1 cellular context compared by ENCODE assay signal in genomic region chr19:10295305-10295846, GRCh38.
TF ChIP-seq lines count a peak whose summit lies in the region.

No MANE protein-coding gene starts in this region.

TF ChIP-seq in HepG2, 621 proteins besides CTCF, POLR2A, EP300 and RAD21 (continued from another document and continues in another):
- TF ChIP-seq, protein P1, sequence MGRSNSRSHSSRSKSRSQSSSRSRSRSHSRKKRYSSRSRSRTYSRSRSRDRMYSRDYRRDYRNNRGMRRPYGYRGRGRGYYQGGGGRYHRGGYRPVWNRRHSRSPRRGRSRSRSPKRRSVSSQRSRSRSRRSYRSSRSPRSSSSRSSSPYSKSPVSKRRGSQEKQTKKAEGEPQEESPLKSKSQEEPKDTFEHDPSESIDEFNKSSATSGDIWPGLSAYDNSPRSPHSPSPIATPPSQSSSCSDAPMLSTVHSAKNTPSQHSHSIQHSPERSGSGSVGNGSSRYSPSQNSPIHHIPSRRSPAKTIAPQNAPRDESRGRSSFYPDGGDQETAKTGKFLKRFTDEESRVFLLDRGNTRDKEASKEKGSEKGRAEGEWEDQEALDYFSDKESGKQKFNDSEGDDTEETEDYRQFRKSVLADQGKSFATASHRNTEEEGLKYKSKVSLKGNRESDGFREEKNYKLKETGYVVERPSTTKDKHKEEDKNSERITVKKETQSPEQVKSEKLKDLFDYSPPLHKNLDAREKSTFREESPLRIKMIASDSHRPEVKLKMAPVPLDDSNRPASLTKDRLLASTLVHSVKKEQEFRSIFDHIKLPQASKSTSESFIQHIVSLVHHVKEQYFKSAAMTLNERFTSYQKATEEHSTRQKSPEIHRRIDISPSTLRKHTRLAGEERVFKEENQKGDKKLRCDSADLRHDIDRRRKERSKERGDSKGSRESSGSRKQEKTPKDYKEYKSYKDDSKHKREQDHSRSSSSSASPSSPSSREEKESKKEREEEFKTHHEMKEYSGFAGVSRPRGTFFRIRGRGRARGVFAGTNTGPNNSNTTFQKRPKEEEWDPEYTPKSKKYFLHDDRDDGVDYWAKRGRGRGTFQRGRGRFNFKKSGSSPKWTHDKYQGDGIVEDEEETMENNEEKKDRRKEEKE (IDR thresholded peaks at IDR 0.05) = no peak
- TF ChIP-seq ZNF747 (CRISPR knock-in tag; IDR thresholded peaks at IDR 0.05; ENCODE audit: borderline replicate concordance) (no peak), SPEN (CRISPR knock-in tag; IDR thresholded peaks at IDR 0.05; ENCODE audit: low read depth) (no peak), FOXA3 (CRISPR knock-in tag; IDR thresholded peaks at IDR 0.05) (no peak), BRD4 (CRISPR knock-in tag; IDR thresholded peaks at IDR 0.05) (no peak), ZC3H4 (CRISPR knock-in tag; IDR thresholded peaks at IDR 0.05; ENCODE audit: borderline replicate concordance) (no peak), GTF2F1 (IDR thresholded peaks at IDR 0.05; ENCODE audit: low read length) (no peak), PAXIP1 (CRISPR knock-in tag; conservative IDR thresholded peaks at IDR 0.05) (no peak), ZFY (CRISPR knock-in tag; IDR thresholded peaks at IDR 0.05) (peak; percentile 48; the same call in 1 of the 2 replicates), KIAA2018 (CRISPR knock-in tag; IDR thresholded peaks at IDR 0.05; ENCODE audit: borderline replicate concordance) (no peak), MAX (IDR thresholded peaks at IDR 0.05) (peak; percentile 51; the same call in 1 of the 2 replicates), GATA4 (IDR thresholded peaks at IDR 0.05; ENCODE audit: borderline replicate concordance, low read depth) (no peak), PBX3 (CRISPR knock-in tag; IDR thresholded peaks at IDR 0.05; ENCODE audit: borderline replicate concordance) (no peak), TBX3 (IDR thresholded peaks at IDR 0.05; ENCODE audit: borderline replicate concordance) (no peak), ZNF761 (CRISPR knock-in tag; conservative IDR thresholded peaks at IDR 0.05) (no peak), NFKB2 (CRISPR knock-in tag; IDR thresholded peaks at IDR 0.05; ENCODE audit: borderline replicate concordance) (peak; percentile 17; the same call in 1 of the 2 replicates), TBP (CRISPR knock-in tag; IDR thresholded peaks at IDR 0.05) (no peak), CENPT (CRISPR knock-in tag; IDR thresholded peaks at IDR 0.05; ENCODE audit: low read depth) (no peak), HMG20B (CRISPR knock-in tag; conservative IDR thresholded peaks at IDR 0.05) (no peak), FOSL2 (CRISPR knock-in tag; IDR thresholded peaks at IDR 0.05) (no peak), ZBTB20 (CRISPR knock-in tag; IDR thresholded peaks at IDR 0.05; ENCODE audit: borderline replicate concordance, low read depth) (no peak), EED (CRISPR knock-in tag; IDR thresholded peaks at IDR 0.05) (no peak), YEATS2 (CRISPR knock-in tag; IDR thresholded peaks at IDR 0.05; ENCODE audit: borderline replicate concordance) (0 out of 2 replicates have a peak, but pooled peaks have one; percentile 14), GPN1 (CRISPR knock-in tag; IDR thresholded peaks at IDR 0.05; ENCODE audit: borderline replicate concordance) (no peak), ZNF777 (CRISPR knock-in tag; IDR thresholded peaks at IDR 0.05) (peak; percentile 76), ZNF207 (IDR thresholded peaks at IDR 0.05; ENCODE audit: borderline replicate concordance) (no peak), CENPX (CRISPR knock-in tag; IDR thresholded peaks at IDR 0.05) (no peak), ZNF775 (CRISPR knock-in tag; IDR thresholded peaks at IDR 0.05; ENCODE audit: borderline replicate concordance) (no peak), AHR (CRISPR knock-in tag; IDR thresholded peaks at IDR 0.05) (no peak), HOXA3 (CRISPR knock-in tag; IDR thresholded peaks at IDR 0.05) (peak; percentile 57), ZNF780A (CRISPR knock-in tag; IDR thresholded peaks at IDR 0.05) (no peak), ZNF235 (CRISPR knock-in tag; IDR thresholded peaks at IDR 0.05; ENCODE audit: borderline replicate concordance) (no peak), ZNF335 (CRISPR knock-in tag; IDR thresholded peaks at IDR 0.05) (no peak)
- TF ChIP-seq, protein P2, sequence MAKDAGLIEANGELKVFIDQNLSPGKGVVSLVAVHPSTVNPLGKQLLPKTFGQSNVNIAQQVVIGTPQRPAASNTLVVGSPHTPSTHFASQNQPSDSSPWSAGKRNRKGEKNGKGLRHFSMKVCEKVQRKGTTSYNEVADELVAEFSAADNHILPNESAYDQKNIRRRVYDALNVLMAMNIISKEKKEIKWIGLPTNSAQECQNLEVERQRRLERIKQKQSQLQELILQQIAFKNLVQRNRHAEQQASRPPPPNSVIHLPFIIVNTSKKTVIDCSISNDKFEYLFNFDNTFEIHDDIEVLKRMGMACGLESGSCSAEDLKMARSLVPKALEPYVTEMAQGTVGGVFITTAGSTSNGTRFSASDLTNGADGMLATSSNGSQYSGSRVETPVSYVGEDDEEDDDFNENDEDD (CRISPR knock-in tag; IDR thresholded peaks at IDR 0.05; ENCODE audit: borderline replicate concordance) = peak; percentile 43; the same call in 1 of the 2 replicates
- TF ChIP-seq, protein P3, sequence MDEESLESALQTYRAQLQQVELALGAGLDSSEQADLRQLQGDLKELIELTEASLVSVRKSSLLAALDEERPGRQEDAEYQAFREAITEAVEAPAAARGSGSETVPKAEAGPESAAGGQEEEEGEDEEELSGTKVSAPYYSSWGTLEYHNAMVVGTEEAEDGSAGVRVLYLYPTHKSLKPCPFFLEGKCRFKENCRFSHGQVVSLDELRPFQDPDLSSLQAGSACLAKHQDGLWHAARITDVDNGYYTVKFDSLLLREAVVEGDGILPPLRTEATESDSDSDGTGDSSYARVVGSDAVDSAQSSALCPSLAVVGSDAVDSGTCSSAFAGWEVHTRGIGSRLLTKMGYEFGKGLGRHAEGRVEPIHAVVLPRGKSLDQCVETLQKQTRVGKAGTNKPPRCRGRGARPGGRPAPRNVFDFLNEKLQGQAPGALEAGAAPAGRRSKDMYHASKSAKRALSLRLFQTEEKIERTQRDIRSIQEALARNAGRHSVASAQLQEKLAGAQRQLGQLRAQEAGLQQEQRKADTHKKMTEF (CRISPR knock-in tag; IDR thresholded peaks at IDR 0.05) = 0 out of 2 replicates have a peak, but pooled peaks have one; percentile 24
- TF ChIP-seq, protein P4, sequence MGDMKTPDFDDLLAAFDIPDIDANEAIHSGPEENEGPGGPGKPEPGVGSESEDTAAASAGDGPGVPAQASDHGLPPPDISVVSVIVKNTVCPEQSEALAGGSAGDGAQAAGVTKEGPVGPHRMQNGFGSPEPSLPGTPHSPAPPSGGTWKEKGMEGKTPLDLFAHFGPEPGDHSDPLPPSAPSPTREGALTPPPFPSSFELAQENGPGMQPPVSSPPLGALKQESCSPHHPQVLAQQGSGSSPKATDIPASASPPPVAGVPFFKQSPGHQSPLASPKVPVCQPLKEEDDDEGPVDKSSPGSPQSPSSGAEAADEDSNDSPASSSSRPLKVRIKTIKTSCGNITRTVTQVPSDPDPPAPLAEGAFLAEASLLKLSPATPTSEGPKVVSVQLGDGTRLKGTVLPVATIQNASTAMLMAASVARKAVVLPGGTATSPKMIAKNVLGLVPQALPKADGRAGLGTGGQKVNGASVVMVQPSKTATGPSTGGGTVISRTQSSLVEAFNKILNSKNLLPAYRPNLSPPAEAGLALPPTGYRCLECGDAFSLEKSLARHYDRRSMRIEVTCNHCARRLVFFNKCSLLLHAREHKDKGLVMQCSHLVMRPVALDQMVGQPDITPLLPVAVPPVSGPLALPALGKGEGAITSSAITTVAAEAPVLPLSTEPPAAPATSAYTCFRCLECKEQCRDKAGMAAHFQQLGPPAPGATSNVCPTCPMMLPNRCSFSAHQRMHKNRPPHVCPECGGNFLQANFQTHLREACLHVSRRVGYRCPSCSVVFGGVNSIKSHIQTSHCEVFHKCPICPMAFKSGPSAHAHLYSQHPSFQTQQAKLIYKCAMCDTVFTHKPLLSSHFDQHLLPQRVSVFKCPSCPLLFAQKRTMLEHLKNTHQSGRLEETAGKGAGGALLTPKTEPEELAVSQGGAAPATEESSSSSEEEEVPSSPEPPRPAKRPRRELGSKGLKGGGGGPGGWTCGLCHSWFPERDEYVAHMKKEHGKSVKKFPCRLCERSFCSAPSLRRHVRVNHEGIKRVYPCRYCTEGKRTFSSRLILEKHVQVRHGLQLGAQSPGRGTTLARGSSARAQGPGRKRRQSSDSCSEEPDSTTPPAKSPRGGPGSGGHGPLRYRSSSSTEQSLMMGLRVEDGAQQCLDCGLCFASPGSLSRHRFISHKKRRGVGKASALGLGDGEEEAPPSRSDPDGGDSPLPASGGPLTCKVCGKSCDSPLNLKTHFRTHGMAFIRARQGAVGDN (CRISPR knock-in tag; IDR thresholded peaks at IDR 0.05) = peak; percentile 60; the same call in 1 of the 2 replicates
